21 cellular contexts compared by ENCODE assay signal in the genomic region with DNA sequence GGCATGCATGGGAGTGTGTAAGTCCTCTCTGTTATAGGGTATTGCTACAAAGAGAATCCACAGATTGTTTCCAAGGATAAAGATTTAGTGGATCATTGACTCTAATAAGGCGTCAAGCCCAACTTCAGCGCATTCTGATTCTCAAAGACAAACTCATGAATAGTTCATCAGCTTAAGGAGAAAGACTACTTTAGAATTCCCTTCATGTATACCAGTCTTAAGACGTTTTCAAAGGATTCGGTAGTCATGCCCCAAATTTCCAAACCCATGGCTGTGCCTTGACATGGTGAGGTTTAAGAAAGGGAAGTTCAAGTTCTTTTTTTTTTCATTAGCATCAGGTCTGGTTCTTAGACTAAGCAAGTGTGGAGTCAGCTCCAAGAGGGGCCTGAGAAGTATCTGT. TPM values are rescaled to one million over a fixed set of nuclear protein-coding genes. Genes with fewer than 3 reads are reported as not detected.
DNase-seq lines count a peak whose midpoint lies in the region; ATAC-seq, FAIRE-seq and TF ChIP-seq lines count a peak whose summit lies in the region.
"Had no signal": no experiment of that assay in that cellular context is flagged by ENCODE, and none has a peak within 500 bp of the region (broad histone marks: within the 10 kb centered on the region; RNA-seq: fewer than 3 reads in every experiment).

No MANE protein-coding gene starts in this region.

- no peak for TF ChIP-seq CTCF in Panc1 (IDR thresholded peaks at IDR 0.05)
- no peak for TF ChIP-seq CTCF in astrocyte (IDR thresholded peaks at IDR 0.05; ENCODE audit: insufficient read depth, low read depth, low read length)
- TF ChIP-seq CTCF in neural progenitor cell (IDR thresholded peaks at IDR 0.05): no peak
- TF ChIP-seq CTCF in suprapubic skin (IDR thresholded peaks at IDR 0.05): no peak
- no peak for TF ChIP-seq CTCF in body of pancreas (IDR thresholded peaks at IDR 0.05)

- no peak overlapping the region for H3K27ac Mint-ChIP-seq in astrocyte (ENCODE audit: unreplicated experiment)
- peak overlapping the region; percentile 17 for H3K27ac Mint-ChIP-seq in neural progenitor cell
- H3K27ac Mint-ChIP-seq: CD4-positive, alpha-beta T cell; GM23338 had no signal

- DNase-seq in Panc1 (ENCODE audit: low read depth, low spot score): no peak
- no peak for DNase-seq in astrocyte (ENCODE audit: low read depth)
- DNase-seq in medulla oblongata (ENCODE audit: extremely low spot score): peak; percentile 60
- DNase-seq in neural progenitor cell (ENCODE audit: low spot score): no peak
- no peak for DNase-seq in suprapubic skin (ENCODE audit: low spot score in 2 of 2)
- no peak for DNase-seq in body of pancreas
- DNase-seq: ACHN; Caco-2; CD4-positive, alpha-beta T cell; HCEC 1CT had no signal

- ATAC-seq in Panc1 (no peak), GM19397 (IDR thresholded peaks at IDR 0.05; ENCODE audit: unreplicated experiment) (no peak), GM21529 (IDR thresholded peaks at IDR 0.05; ENCODE audit: unreplicated experiment) (no peak), body of pancreas (no peak)
- ATAC-seq: GM23338 had no signal

- H3F3A ChIP-seq in neural progenitor cell (ENCODE audit: low read depth): no peaks in the 10 kb centered on the region

- no peak overlapping the region for H2AFZ ChIP-seq in astrocyte (ENCODE audit: low read depth, low read length)
- no peak overlapping the region for H2AFZ ChIP-seq in neural progenitor cell (replicated peaks)
- H2AFZ ChIP-seq: GM23338 had no signal

- H3K4me3 ChIP-seq in Panc1 (ENCODE audit: low read depth in 2 of 2, low read length in 2 of 2) (no peak overlapping the region), astrocyte (ENCODE audit: insufficient read depth, low read depth, low read length) (no peak overlapping the region), neural progenitor cell (no peak overlapping the region), suprapubic skin (no peak overlapping the region), body of pancreas (no peak overlapping the region)
- H3K4me3 ChIP-seq: GM23338 had no signal

- H3K9ac ChIP-seq in astrocyte (ENCODE audit: low read length) (no peak overlapping the region), neural progenitor cell (no peak overlapping the region)

- H3K9me3 ChIP-seq in Panc1 (ENCODE audit: control insufficient read depth, insufficient read depth, low read depth, low read length) (peaks cover 12% of the 10 kb centered on the region; the same call in 1 of the 2 replicates), astrocyte (ENCODE audit: insufficient read depth, low read depth, low read length) (no peaks in the 10 kb centered on the region), neural progenitor cell (ENCODE audit: low read depth) (no peaks in the 10 kb centered on the region), suprapubic skin (no peaks in the 10 kb centered on the region), body of pancreas (no peaks in the 10 kb centered on the region)
- H3K9me3 ChIP-seq: Caco-2 had no signal

- H3K9me3 Mint-ChIP-seq in astrocyte (ENCODE audit: unreplicated experiment) (no peaks in the 10 kb centered on the region), neural progenitor cell (peaks cover 5% of the 10 kb centered on the region)
- H3K9me3 Mint-ChIP-seq: CD4-positive, alpha-beta T cell had no signal

- CTCF ChIA-PET in Panc1 (lab: Charles Lee): interaction anchor here (1.0 kb wide), 1 partner anchor 100 kb away, joined by 9 read pairs; no protein-coding TSS in a partner anchor

- H3K4me2 ChIP-seq in astrocyte (ENCODE audit: low read length) (no peak overlapping the region), neural progenitor cell (no peak overlapping the region)
- H3K4me2 ChIP-seq: GM23338 had no signal

- FAIRE-seq in astrocyte (lab: Jason Lieb, UNC): peak; percentile 43
- FAIRE-seq: A204.1, D721Med, G401.6, GM12891, GM19239, H54 had no signal

- no peaks in the 10 kb centered on the region for H4K20me1 ChIP-seq in astrocyte (ENCODE audit: insufficient read depth, low read length)
- no peaks in the 10 kb centered on the region for H4K20me1 ChIP-seq in neural progenitor cell (ENCODE audit: low read depth)

- TF ChIP-seq POLR2A in suprapubic skin (IDR thresholded peaks at IDR 0.05): no peak
- TF ChIP-seq POLR2A in body of pancreas (IDR thresholded peaks at IDR 0.05): no peak

- H3K4me1 Mint-ChIP-seq in astrocyte (ENCODE audit: low read depth, unreplicated experiment) (peaks cover 7% of the 10 kb centered on the region), neural progenitor cell (peaks cover 7% of the 10 kb centered on the region)

- H3K27me3 ChIP-seq in Panc1 (ENCODE audit: control insufficient read depth, insufficient read depth, low read length) (no peaks in the 10 kb centered on the region), astrocyte (ENCODE audit: insufficient read depth, low read length) (no peaks in the 10 kb centered on the region), neural progenitor cell (no peaks in the 10 kb centered on the region), suprapubic skin (no peaks in the 10 kb centered on the region), body of pancreas (no peaks in the 10 kb centered on the region)

- no peaks in the 10 kb centered on the region for H3K36me3 Mint-ChIP-seq in astrocyte (ENCODE audit: low read depth, unreplicated experiment)
- H3K36me3 Mint-ChIP-seq in neural progenitor cell: no peaks in the 10 kb centered on the region

- intact Hi-C loops in Panc1 (cut with micrococcal nuclease; ENCODE audit: unreplicated experiment): loop anchor here (5.0 kb wide), 3 partner anchors 63 to 232 kb away; no protein-coding TSS in a partner anchor
- intact Hi-C loops in body of pancreas (cut with DNase I): no loop called here

- H3K79me2 ChIP-seq in astrocyte (ENCODE audit: insufficient read depth, low read length) (no peaks in the 10 kb centered on the region), neural progenitor cell (ENCODE audit: low read depth) (no peaks in the 10 kb centered on the region)

- BruUV-seq in Panc1 (replicated peaks; lab: Mats Ljungman, UMichigan): no TSS peak

- H3K27me3 Mint-ChIP-seq in astrocyte (ENCODE audit: low read depth, unreplicated experiment) (peaks cover 1% of the 10 kb centered on the region), neural progenitor cell (ENCODE audit: insufficient read depth, low read depth) (peaks cover 4% of the 10 kb centered on the region)

- 91% methylated on average over 4 of the region's 4 CpGs for WGBS in suprapubic skin
- WGBS in body of pancreas, 2 donors: 87 to 93% methylated on average over 4 of the region's 4 CpGs

- H3K27ac ChIP-seq in Panc1 (ENCODE audit: low read length) (peak overlapping the region; percentile 100), astrocyte (ENCODE audit: low read depth, low read length) (no peak overlapping the region), neural progenitor cell (no peak overlapping the region), suprapubic skin (no peak overlapping the region), body of pancreas (no peak overlapping the region)
- H3K27ac ChIP-seq: C4-2B, HL-60 had no signal

- H3K4me3 Mint-ChIP-seq in astrocyte (ENCODE audit: unreplicated experiment) (no peak overlapping the region), neural progenitor cell (no peak overlapping the region)
- H3K4me3 Mint-ChIP-seq: CD4-positive, alpha-beta T cell; GM23338 had no signal

- TF ChIP-seq EP300 in suprapubic skin (IDR thresholded peaks at IDR 0.05): no peak

- in situ Hi-C loops in Panc1 (cut with HindIII; ENCODE audit: low pct_unique_long_range_greater_than_20kb, low sequenced_read_pairs): no loop called here

- H3K36me3 ChIP-seq in Panc1 (ENCODE audit: control insufficient read depth, insufficient read depth, low read length) (no peaks in the 10 kb centered on the region), astrocyte (ENCODE audit: insufficient read depth, low read length) (no peaks in the 10 kb centered on the region), neural progenitor cell (no peaks in the 10 kb centered on the region), suprapubic skin (no peaks in the 10 kb centered on the region), body of pancreas (replicated peaks in 1 of 2; ENCODE audit: insufficient read depth in 1 of 2, low read depth in 2 of 2) (no peaks in the 10 kb centered on the region)

- POLR2A ChIA-PET in Panc1 (lab: Charles Lee): interaction anchor here (0.7 kb wide), 2 partner anchors 73 to 281 kb away, joined by 3 to 13 read pairs; no protein-coding TSS in a partner anchor

- peaks cover 70% of the 10 kb centered on the region for H3K4me1 ChIP-seq in Panc1 (ENCODE audit: control insufficient read depth, insufficient read depth, low read length)
- H3K4me1 ChIP-seq in astrocyte (ENCODE audit: insufficient read depth, low read length): peaks cover 14% of the 10 kb centered on the region
- H3K4me1 ChIP-seq in neural progenitor cell: no peaks in the 10 kb centered on the region
- H3K4me1 ChIP-seq in suprapubic skin: peaks cover 10% of the 10 kb centered on the region
- H3K4me1 ChIP-seq in body of pancreas: no peaks in the 10 kb centered on the region

RNA-seq across cellular contexts. Expression of a gene that starts 46.6 kb away (rescaled TPM):
- total RNA-seq in Panc1 (2021; ENCODE audit: unreplicated experiment) (274 TPM), astrocyte (70.0 and 70.1 TPM in 2 replicates), neural progenitor cell (ENCODE audit: low replicate concordance) (39.8 and 49.0 TPM in 2 replicates), suprapubic skin (100 to 1,000 TPM; 156 to 278 (median 213) TPM), body of pancreas (10 to 100 TPM; 34.6 to 54.7 TPM)
- polyA plus RNA-seq in Panc1 (2012; ENCODE audit: insufficient read length): 97.4 TPM
